13 cellular contexts compared by ENCODE assay signal in genomic region chr18:57544958-57545661, GRCh38.
A peak's percentile ranks its signal among the peaks of the same experiment; 100 is the strongest.
DNase-seq lines count a peak whose midpoint lies in the region; ATAC-seq, FAIRE-seq and TF ChIP-seq lines count a peak whose summit lies in the region.
"Had no signal": no experiment of that assay in that cellular context is flagged by ENCODE, and none has a peak within 500 bp of the region (broad histone marks: within the 10 kb centered on the region; RNA-seq: fewer than 3 reads in every experiment).

No MANE protein-coding gene starts in this region.

- in situ Hi-C loops in brain microvascular endothelial cell (cut with HindIII; ENCODE audit: low pct_ligation_motif_present, low sequenced_read_pairs) = no loop called here

- H3K27me3 ChIP-seq in brain microvascular endothelial cell (replicated peaks) = no peaks in the 10 kb centered on the region
- H3K27me3 ChIP-seq: transverse colon had no signal

- peak; percentile 63 for FAIRE-seq in GM18507 (lab: Jason Lieb, UNC)

- ATAC-seq in GM21526 (IDR thresholded peaks at IDR 0.05; ENCODE audit: low FRiP score, unreplicated experiment) (peak; percentile 90), HG03139 (IDR thresholded peaks at IDR 0.05; ENCODE audit: unreplicated experiment) (peak; percentile 81)
- ATAC-seq: naive thymus-derived CD8-positive, alpha-beta T cell had no signal

- no peak overlapping the region for H3K27ac ChIP-seq in brain microvascular endothelial cell
- H3K27ac ChIP-seq: KMS-11, transverse colon had no signal

- no peak overlapping the region for H3K4me3 ChIP-seq in brain microvascular endothelial cell (ENCODE audit: low read depth, low read length)
- H3K4me3 ChIP-seq: transverse colon had no signal

- TF ChIP-seq CTCF in brain microvascular endothelial cell (IDR thresholded peaks at IDR 0.05; ENCODE audit: low read depth, low read length, missing control alignments) = no peak

- H3K36me3 ChIP-seq in brain microvascular endothelial cell (replicated peaks) = peaks cover 3% of the 10 kb centered on the region
- H3K36me3 ChIP-seq: transverse colon had no signal

- DNase-seq in GM18507 (ENCODE audit: extremely low spot score, insufficient read length, low read depth) (no peak), RPMI8226 (peak; percentile 12), brain microvascular endothelial cell (no peak), retina (no peak)
- DNase-seq in stimulated activated CD4-positive, alpha-beta T cell treated with anti-CD3 and anti-CD28 coated beads, Interleukin-4, amount 100 ng/mL, for 4 hours = no peak
- DNase-seq in effector CD8-positive, alpha-beta T cell (lab: John Stamatoyannopoulos, UW) = no peak
- DNase-seq: activated naive CD8-positive, alpha-beta T cell treated with anti-CD3 and anti-CD28 coated beads, Interleukin-2, amount 10 ng/mL, durations not matched to agents 7 days and 5 days; endodermal cell; naive thymus-derived CD8-positive, alpha-beta T cell; transverse colon had no signal
